Comparison of ENCODE assay signal across 1 cellular context in genomic region chr12:8852119-8852518, GRCh38.
TF ChIP-seq lines count a peak whose summit lies in the region.

No MANE protein-coding gene starts in this region.

TF ChIP-seq in GM23338, 12 proteins besides CTCF, POLR2A, EP300 and RAD21:
- TF ChIP-seq ZNF462 (CRISPR knock-in tag; IDR thresholded peaks at IDR 0.05) (no peak), NANOG (IDR thresholded peaks at IDR 0.05; ENCODE audit: borderline replicate concordance) (no peak), ETS1 (IDR thresholded peaks at IDR 0.05) (no peak), EZH2 (IDR thresholded peaks at IDR 0.05; ENCODE audit: low read depth, unreplicated experiment) (no peak)
TF ChIP-seq in GM23338: peak in this region for 0.
